In the genomic region with DNA sequence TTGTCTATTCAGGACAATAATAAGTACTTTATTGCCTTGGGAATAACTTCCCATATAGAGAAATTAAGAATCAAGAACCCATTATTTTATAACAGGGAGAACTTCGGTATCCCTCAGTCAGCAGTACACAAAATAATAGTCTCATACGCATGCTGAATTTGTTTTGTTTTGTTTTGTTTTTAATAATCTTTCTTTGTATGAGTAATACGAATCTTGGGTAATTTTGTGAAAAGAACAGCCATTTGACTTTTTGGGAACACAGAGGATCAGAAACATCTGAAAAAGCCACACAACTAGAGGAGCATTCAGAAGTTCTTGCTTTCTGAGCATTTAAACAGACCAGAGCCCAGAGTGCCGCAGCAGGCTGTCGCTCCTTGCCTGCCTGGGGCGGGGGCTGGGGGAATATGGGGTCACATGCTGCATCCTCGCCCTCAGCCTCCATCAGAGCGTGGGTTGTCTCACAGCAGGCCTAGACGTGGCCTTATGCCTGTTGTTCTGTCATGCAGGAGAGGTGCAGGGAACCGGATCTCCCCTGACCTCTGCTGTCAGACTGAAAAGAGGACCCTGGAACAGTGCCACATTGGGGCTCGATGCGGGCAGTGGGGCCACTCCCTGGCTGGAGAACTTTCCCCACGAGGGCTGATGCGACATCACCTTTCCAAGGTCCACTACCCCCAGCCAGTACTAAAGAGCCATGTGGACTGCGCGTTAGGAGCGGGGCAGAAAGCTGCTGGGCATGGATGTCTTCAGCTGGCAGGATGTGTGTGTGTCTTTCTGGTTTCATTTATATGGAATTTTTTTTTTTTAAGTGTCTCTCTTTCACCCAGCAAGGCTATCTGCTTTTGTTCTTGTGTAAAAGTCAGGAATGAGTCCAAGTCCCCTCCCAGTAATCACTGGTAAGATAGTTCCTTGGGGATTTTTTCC, we compare ENCODE assay signal across 9 cellular contexts.
DNase-seq lines count a peak whose midpoint lies in the region; ATAC-seq, FAIRE-seq and TF ChIP-seq lines count a peak whose summit lies in the region.
"Had no signal": no experiment of that assay in that cellular context is flagged by ENCODE, and none has a peak within 500 bp of the region (broad histone marks: within the 10 kb centered on the region; RNA-seq: fewer than 3 reads in every experiment).

No MANE protein-coding gene starts in this region.

- no peak overlapping the region for H3K4me3 ChIP-seq in mucosa of descending colon
- H3K4me3 ChIP-seq: body of pancreas had no signal

- no peaks in the 10 kb centered on the region for H3K36me3 ChIP-seq in mucosa of descending colon (ENCODE audit: low read depth)

- no peak for DNase-seq in GM12891 (ENCODE audit: insufficient read length, low spot score)
- DNase-seq in amniotic epithelial cell (ENCODE audit: low read depth) = peak; percentile 43
- DNase-seq in mucosa of descending colon = peak in 2 of 3 donors; percentile 40 to 55
- no peak for DNase-seq in activated naive CD4-positive, alpha-beta T cell treated with anti-CD3 and anti-CD28 coated beads, Interleukin-2, amount 50 U/mL, for 16 hours
- no peak for DNase-seq in putamen (ENCODE audit: low spot score)
- no peak for DNase-seq in HPDE6-E6E7 (ENCODE audit: extremely low spot score)
- DNase-seq in cerebellar cortex (ENCODE audit: low spot score) = no peak

- ATAC-seq in HG02885 (IDR thresholded peaks at IDR 0.05; ENCODE audit: poor library complexity, unreplicated experiment) (peak; percentile 88), mucosa of descending colon (peak; percentile 50)
- ATAC-seq: body of pancreas had no signal

- intact Hi-C loops in mucosa of descending colon (cut with DNase I, micrococcal nuclease) = no loop called here

- H3K4me1 ChIP-seq in mucosa of descending colon (ENCODE audit: low read depth) = peaks cover 21% of the 10 kb centered on the region
- H3K4me1 ChIP-seq: body of pancreas had no signal

- TF ChIP-seq CTCF in mucosa of descending colon (IDR thresholded peaks at IDR 0.05) = no peak

- FAIRE-seq in GM12891 (lab: Jason Lieb, UNC) = no peak

- H3K9me3 ChIP-seq in mucosa of descending colon = no peaks in the 10 kb centered on the region
- H3K9me3 ChIP-seq: body of pancreas had no signal

- TF ChIP-seq POLR2A in GM12891 (IDR thresholded peaks at IDR 0.05; ENCODE audit: low read depth, low read length) = no peak; the same call in 1 of the 2 replicates

TF ChIP-seq in GM12891, 5 proteins besides CTCF, POLR2A, EP300 and RAD21:
- TF ChIP-seq POLR2AphosphoS5 (IDR thresholded peaks at IDR 0.05; ENCODE audit: low read depth, low read length) (0 out of 2 replicates have a peak, but pooled peaks have one; percentile 35), SPI1 (IDR thresholded peaks at IDR 0.05; ENCODE audit: low read depth, low read length) (no peak)

Comparison
In these comparisons a context has a peak if more than half of its experiments do, and no peak if none do; other contexts are left out.
1. DNase-seq: peak in amniotic epithelial cell (single experiment) and mucosa of descending colon (2 of 3); none in GM12891 (single experiment), activated naive CD4-positive, alpha-beta T cell treated with anti-CD3 and anti-CD28 coated beads, Interleukin-2, amount 50 U/mL, for 16 hours (single experiment), putamen (single experiment), HPDE6-E6E7 (single experiment) and cerebellar cortex (single experiment).